ENCODE assay signal across 3 cellular contexts in genomic region chr1:18010408-18010807, GRCh38.
TF ChIP-seq lines count a peak whose summit lies in the region.

No MANE protein-coding gene starts in this region.

TF ChIP-seq in A549, 52 proteins besides CTCF, POLR2A, EP300 and RAD21:
- TF ChIP-seq USF2 (IDR thresholded peaks at IDR 0.05) (peak; percentile 37; the same call in 1 of the 2 replicates), POLR2AphosphoS2 (conservative IDR thresholded peaks at IDR 0.05; ENCODE audit: low read length) (no peak)

TF ChIP-seq in IMR-90, 13 proteins besides CTCF, POLR2A, EP300 and RAD21 (continued from another document):
- 0 out of 2 replicates have a peak, but pooled peaks have one; percentile 9 for TF ChIP-seq USF2 (IDR thresholded peaks at IDR 0.05; ENCODE audit: low read depth, low read length)
- no peak for TF ChIP-seq MAFK (IDR thresholded peaks at IDR 0.05; ENCODE audit: low read depth, low read length)
- TF ChIP-seq RFX5 (IDR thresholded peaks at IDR 0.05; ENCODE audit: low read depth, low read length), result no peak

TF ChIP-seq in K562, 482 proteins besides CTCF, POLR2A, EP300 and RAD21 (continued from another document):
- peak; percentile 49 for TF ChIP-seq USF2 (CRISPR knock-in tag; IDR thresholded peaks at IDR 0.05)
- TF ChIP-seq MBD2 (IDR thresholded peaks at IDR 0.05; ENCODE audit: borderline replicate concordance, low read depth), result no peak
- no peak for TF ChIP-seq GABPA (tag; conservative IDR thresholded peaks at IDR 0.05; ENCODE audit: low read depth)
- TF ChIP-seq ZNF75A (CRISPR knock-in tag; IDR thresholded peaks at IDR 0.05), result no peak
- TF ChIP-seq FOXO4 (CRISPR knock-in tag; IDR thresholded peaks at IDR 0.05), result no peak
